In the genomic region with DNA sequence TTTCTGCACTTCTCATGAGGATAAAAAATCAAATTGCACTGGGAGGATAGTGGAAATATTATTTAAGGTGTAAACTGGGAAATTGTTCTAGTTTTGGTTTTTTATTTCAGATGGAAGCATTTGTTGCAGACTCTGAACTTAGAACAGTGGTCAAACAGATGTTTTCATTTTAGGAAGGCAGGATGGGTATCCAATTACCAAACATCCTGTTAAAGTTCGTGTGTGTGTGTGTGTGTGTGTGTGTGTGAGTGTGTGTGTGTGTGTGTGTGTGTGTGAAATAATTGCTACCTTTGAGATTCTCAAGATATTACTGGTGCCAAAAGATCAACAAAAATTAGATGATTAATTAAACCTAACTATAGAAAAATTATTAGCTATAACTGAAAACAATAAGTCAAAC, we compare ENCODE assay signal across 20 cellular contexts. TPM values are rescaled to one million over a fixed set of nuclear protein-coding genes. Genes with fewer than 3 reads are reported as not detected.
DNase-seq lines count a peak whose midpoint lies in the region; ATAC-seq, FAIRE-seq and TF ChIP-seq lines count a peak whose summit lies in the region.
"Had no signal": no experiment of that assay in that cellular context is flagged by ENCODE, and none has a peak within 500 bp of the region (broad histone marks: within the 10 kb centered on the region; RNA-seq: fewer than 3 reads in every experiment).

No MANE protein-coding gene starts in this region.

- H3K9me3 ChIP-seq in GM23248 (ENCODE audit: low read depth) (no peaks in the 10 kb centered on the region), SK-N-SH (no peaks in the 10 kb centered on the region), mucosa of descending colon (no peaks in the 10 kb centered on the region)
- H3K9me3 ChIP-seq: SJCRH30, uterus had no signal

- TF ChIP-seq EP300 in SK-N-SH (IDR thresholded peaks at IDR 0.05; ENCODE audit: borderline replicate concordance in 1 of 2, low read depth in 1 of 2, low read length in 1 of 2) = no peak

- in situ Hi-C loops in GM23248 (cut with MboI) = no loop called here

- POLR2A ChIA-PET in SK-N-SH (lab: Yijun Ruan, JAX) = no interaction called here

- TF ChIP-seq CTCF in AG09309 (IDR thresholded peaks at IDR 0.05; ENCODE audit: control insufficient read depth, insufficient read depth, low read depth, low read length, missing control alignments) = no peak
- no peak for TF ChIP-seq CTCF in SK-N-SH (IDR thresholded peaks at IDR 0.05)
- no peak for TF ChIP-seq CTCF in fibroblast of the aortic adventitia (IDR thresholded peaks at IDR 0.05; ENCODE audit: insufficient read depth, low read length)
- TF ChIP-seq CTCF in mucosa of descending colon (IDR thresholded peaks at IDR 0.05) = no peak

- ATAC-seq in mucosa of descending colon = no peak
- ATAC-seq: activated CD4-positive, CD25-positive, alpha-beta regulatory T cell treated with anti-CD3 and anti-CD28 coated beads, Interleukin-2, amount 50 U/mL, for 24 hours; stimulated activated naive CD8-positive, alpha-beta T cell treated with anti-CD3 and anti-CD28 coated beads, Interleukin-15, amount 100 ng/mL, for 72 hours had no signal

- intact Hi-C loops in mucosa of descending colon (cut with DNase I, micrococcal nuclease) = no loop called here

- H3F3A ChIP-seq in GM23248 (ENCODE audit: insufficient read depth) = no peaks in the 10 kb centered on the region
- H3F3A ChIP-seq in SK-N-SH (replicated peaks; ENCODE audit: insufficient read depth) = no peaks in the 10 kb centered on the region

- H3K4me3 ChIP-seq in AG09309 (ENCODE audit: control insufficient read depth, low read depth, low read length) (no peak overlapping the region), GM23248 (no peak overlapping the region), SK-N-SH (ENCODE audit: low read depth in 2 of 2, low read length in 1 of 2) (no peak overlapping the region), fibroblast of the aortic adventitia (ENCODE audit: low read depth, low read length) (no peak overlapping the region), mucosa of descending colon (no peak overlapping the region)
- H3K4me3 ChIP-seq: SJCRH30, uterus had no signal

- H2AFZ ChIP-seq in GM23248 (no peak overlapping the region), SK-N-SH (ENCODE audit: low read depth) (no peak overlapping the region)

- no peaks in the 10 kb centered on the region for H4K20me1 ChIP-seq in GM23248 (ENCODE audit: insufficient read depth)
- H4K20me1 ChIP-seq in SK-N-SH (ENCODE audit: insufficient read depth) = no peaks in the 10 kb centered on the region

- TF ChIP-seq RAD21 in SK-N-SH (IDR thresholded peaks at IDR 0.05; ENCODE audit: low read length) = no peak

- H3K79me2 ChIP-seq in GM23248 (ENCODE audit: insufficient read depth) (no peaks in the 10 kb centered on the region), SK-N-SH (ENCODE audit: insufficient read depth) (no peaks in the 10 kb centered on the region)

- H3K27me3 ChIP-seq in GM23248 (replicated peaks; ENCODE audit: insufficient read depth) = no peaks in the 10 kb centered on the region
- H3K27me3 ChIP-seq in SK-N-SH (ENCODE audit: insufficient read depth) = no peaks in the 10 kb centered on the region
- H3K27me3 ChIP-seq: SJCRH30, uterus had no signal

- DNase-seq in AG09309 (ENCODE audit: low read depth) (peak; percentile 73), GM23248 (peak; percentile 52), SK-N-SH (peak; percentile 13), fibroblast of the aortic adventitia (ENCODE audit: low read depth) (peak; percentile 45), SHP77 (lab: John Stamatoyannopoulos, UW) (no peak), NCI-H2171 (lab: John Stamatoyannopoulos, UW) (no peak), urothelium cell line (ENCODE audit: low spot score) (no peak), mucosa of descending colon (no peak)
- DNase-seq: activated effector memory CD4-positive, alpha-beta T cell treated with Interleukin-2 at 50 U/mL for 16 hours; AML-193; effector memory CD4-positive, alpha-beta T cell; GDM1; NCI-H2029 treated with DMSO at 0.1 percent for 48 hours; NCI-H524 treated with DMSO at 0.1 percent for 48 hours; OCI-M1; stimulated activated naive CD8-positive, alpha-beta T cell treated with anti-CD3 and anti-CD28 coated beads, Interleukin-15, amount 100 ng/mL, for 72 hours; uterus had no signal

- H3K4me2 ChIP-seq in GM23248 (ENCODE audit: unreplicated experiment) = no peak overlapping the region
- no peak overlapping the region for H3K4me2 ChIP-seq in SK-N-SH

- H3K9ac ChIP-seq in GM23248 (no peak overlapping the region), SK-N-SH (no peak overlapping the region)

- no peak for FAIRE-seq in urothelium cell line (lab: Jason Lieb, UNC)
- FAIRE-seq: frontal cortex had no signal

- H3K27ac ChIP-seq in GM23248 (no peak overlapping the region), SK-N-SH (ENCODE audit: low read depth in 2 of 2, low read length in 1 of 2) (no peak overlapping the region)
- H3K27ac ChIP-seq: SJCRH30, uterus had no signal

- no peaks in the 10 kb centered on the region for H3K9me2 ChIP-seq in GM23248 (ENCODE audit: insufficient read depth)
- H3K9me2 ChIP-seq in SK-N-SH = no peaks in the 10 kb centered on the region

- H3K4me1 ChIP-seq in GM23248 (ENCODE audit: insufficient read depth) = peaks cover 9% of the 10 kb centered on the region
- H3K4me1 ChIP-seq in SK-N-SH (ENCODE audit: control insufficient read depth in 1 of 2, insufficient read depth in 2 of 2, low read depth in 1 of 2, low read length in 1 of 2) = peaks cover 0 to 2% of the 10 kb centered on the region in 2 experiments; a peak in 2 of 4 replicates
- H3K4me1 ChIP-seq in mucosa of descending colon (ENCODE audit: low read depth) = no peaks in the 10 kb centered on the region
- H3K4me1 ChIP-seq: uterus had no signal

- WGBS in GM23248 (ENCODE audit: low coverage in 1 of 2, low lambda C conversion rate in 2 of 2, missing lambda C conversion rate in 2 of 2), 2 experiments = 3 to 10% methylated on average over 1 of the region's 1 CpG
- 10% methylated on average over 1 of the region's 1 CpG for WGBS in SK-N-SH (ENCODE audit: low lambda C conversion rate)

- H3K36me3 ChIP-seq in GM23248 (ENCODE audit: low read depth) = no peaks in the 10 kb centered on the region
- H3K36me3 ChIP-seq in SK-N-SH (replicated peaks in 1 of 2; ENCODE audit: control insufficient read depth in 1 of 2, insufficient read depth in 2 of 2, low read length in 1 of 2) = no peaks in the 10 kb centered on the region
- no peaks in the 10 kb centered on the region for H3K36me3 ChIP-seq in mucosa of descending colon (ENCODE audit: low read depth)
- H3K36me3 ChIP-seq: SJCRH30, uterus had no signal

- CTCF ChIA-PET in SK-N-SH (lab: Yijun Ruan, JAX) = no interaction called here

TF ChIP-seq in SK-N-SH, 30 proteins besides CTCF, POLR2A, EP300 and RAD21:
- TF ChIP-seq RFX5 (IDR thresholded peaks at IDR 0.05; ENCODE audit: low read length) (no peak), TCF12 (IDR thresholded peaks at IDR 0.05) (peak; percentile 59), ZBTB33 (IDR thresholded peaks at IDR 0.05; ENCODE audit: borderline replicate concordance, low read depth) (no peak)

RNA-seq across cellular contexts. Expression of gene DUSP10, which starts 24.3 kb away (rescaled TPM):
- total RNA-seq in GM23248 (2014; rRNA removed; shearing (Covaris generic)) = 10.5 and 19.3 TPM in 2 replicates
- polyA plus RNA-seq in GM23248 (2016; fragmentation: Nextera tagmentation; extraction: Ambion mirVana) (16.2 and 16.4 TPM in 2 replicates), SK-N-SH (2012; rRNA removed) (6.4 and 6.8 TPM in 2 replicates)
- 5.0 and 5.2 TPM in 2 replicates for polyA plus RNA-seq in SK-N-SH (2012; cell fraction: cytosol; rRNA removed)
- polyA plus RNA-seq in SK-N-SH (2012; cell fraction: nucleus; rRNA removed) = 8.0 and 11.1 TPM in 2 replicates
- total RNA-seq in fibroblast of the aortic adventitia (ENCODE audit: low replicate concordance) (8.0 and 26.8 TPM in 2 replicates), mucosa of descending colon (10 to 100 TPM in 1 of 3 donors, 1 to 10 TPM in 2; 1.9 to 27.2 (median 4.3) TPM)

Comparison
In these comparisons a context has a peak if more than half of its experiments do, and no peak if none do; other contexts are left out.
1. DNase-seq: peak in AG09309 (single experiment), GM23248 (single experiment), SK-N-SH (single experiment) and fibroblast of the aortic adventitia (single experiment); none in SHP77 (0 of 2), NCI-H2171 (single experiment), urothelium cell line (single experiment) and mucosa of descending colon (0 of 3).